19 cellular contexts compared by ENCODE assay signal in the genomic region with DNA sequence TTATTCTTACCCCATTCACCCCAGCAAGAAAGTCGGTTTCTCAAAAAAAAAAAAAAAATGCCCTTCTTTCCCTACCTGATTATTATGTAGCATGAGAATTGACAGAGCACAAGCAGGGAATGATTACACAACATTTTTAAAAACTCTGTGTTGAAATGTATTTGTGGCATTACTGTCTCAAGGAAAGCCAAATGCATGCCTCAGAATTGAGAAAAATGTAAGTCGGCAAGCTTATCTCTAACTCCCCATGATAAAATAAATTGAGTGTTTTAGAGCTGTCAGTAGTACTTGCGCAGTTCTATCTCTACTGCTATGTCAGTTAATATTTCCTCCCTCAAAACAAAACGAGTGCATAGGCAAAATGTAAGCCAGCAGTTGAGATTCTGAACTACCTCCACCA. TPM values are rescaled to one million over a fixed set of nuclear protein-coding genes. Genes with fewer than 3 reads are reported as not detected.
DNase-seq lines count a peak whose midpoint lies in the region; ATAC-seq, FAIRE-seq and TF ChIP-seq lines count a peak whose summit lies in the region.
"Had no signal": no experiment of that assay in that cellular context is flagged by ENCODE, and none has a peak within 500 bp of the region (broad histone marks: within the 10 kb centered on the region; RNA-seq: fewer than 3 reads in every experiment).

No MANE protein-coding gene starts in this region.

- TF ChIP-seq CTCF in astrocyte (IDR thresholded peaks at IDR 0.05; ENCODE audit: insufficient read depth, low read depth, low read length), result no peak
- TF ChIP-seq CTCF in fibroblast of the aortic adventitia (IDR thresholded peaks at IDR 0.05; ENCODE audit: insufficient read depth, low read length), result no peak
- TF ChIP-seq CTCF in sigmoid colon (IDR thresholded peaks at IDR 0.05), result no peak

- H3K9ac ChIP-seq in astrocyte (ENCODE audit: low read length) (no peak overlapping the region), trophoblast cell (ENCODE audit: low read length) (no peak overlapping the region)
- H3K9ac ChIP-seq: BLaER1 had no signal

- H3K9me3 ChIP-seq in astrocyte (ENCODE audit: insufficient read depth, low read depth, low read length) (no peaks in the 10 kb centered on the region), trophoblast cell (ENCODE audit: insufficient read depth, low read depth, low read length) (no peaks in the 10 kb centered on the region), sigmoid colon (no peaks in the 10 kb centered on the region)
- H3K9me3 ChIP-seq: A549, BLaER1, Caco-2, HAP-1 had no signal

- H3K36me3 ChIP-seq in astrocyte (ENCODE audit: insufficient read depth, low read length) (no peaks in the 10 kb centered on the region), trophoblast cell (ENCODE audit: control insufficient read depth in 1 of 2, insufficient read depth in 2 of 2, low read length in 2 of 2) (no peaks in the 10 kb centered on the region), sigmoid colon (no peaks in the 10 kb centered on the region)
- H3K36me3 ChIP-seq: BLaER1, HAP-1 had no signal

- no peak overlapping the region for H2BK5ac ChIP-seq in trophoblast cell (ENCODE audit: low read depth, low read length, poor library complexity)

- no peak overlapping the region for H4K12ac ChIP-seq in trophoblast cell (ENCODE audit: low read depth, low read length)

- no peak overlapping the region for H2AFZ ChIP-seq in astrocyte (ENCODE audit: low read depth, low read length)
- no peak overlapping the region for H2AFZ ChIP-seq in trophoblast cell (ENCODE audit: insufficient read depth, low read length, poor library complexity)

- no peaks in the 10 kb centered on the region for H3K27me3 Mint-ChIP-seq in astrocyte (ENCODE audit: low read depth, unreplicated experiment)

- no peak overlapping the region for H3K23ac ChIP-seq in trophoblast cell (ENCODE audit: low read length)

- H3K14ac ChIP-seq in trophoblast cell (ENCODE audit: low read length), result no peak overlapping the region

- no peak overlapping the region for H3K4me3 Mint-ChIP-seq in astrocyte (ENCODE audit: unreplicated experiment)
- H3K4me3 Mint-ChIP-seq: CD8-positive, alpha-beta memory T cell had no signal

- H3K4ac ChIP-seq in trophoblast cell (ENCODE audit: low read depth, low read length), result no peak overlapping the region

- no peak for ATAC-seq in GM18519 (IDR thresholded peaks at IDR 0.05; ENCODE audit: low FRiP score, unreplicated experiment)
- ATAC-seq in HG02642 (IDR thresholded peaks at IDR 0.05; ENCODE audit: poor library complexity, unreplicated experiment), result no peak
- ATAC-seq: A549 had no signal

- H3K36me3 Mint-ChIP-seq in astrocyte (ENCODE audit: low read depth, unreplicated experiment), result no peaks in the 10 kb centered on the region
- H3K36me3 Mint-ChIP-seq: CD8-positive, alpha-beta memory T cell had no signal

- TF ChIP-seq EP300 in sigmoid colon (IDR thresholded peaks at IDR 0.05), result no peak

- H3K4me1 Mint-ChIP-seq in astrocyte (ENCODE audit: low read depth, unreplicated experiment), result peaks cover 34% of the 10 kb centered on the region
- H3K4me1 Mint-ChIP-seq: CD8-positive, alpha-beta memory T cell had no signal

- DNase-seq in EH (ENCODE audit: low read depth), result peak; percentile 18
- peak; percentile 52 for DNase-seq in astrocyte (ENCODE audit: low read depth)
- peak; percentile 22 for DNase-seq in fibroblast of the aortic adventitia (ENCODE audit: low read depth)
- peak; percentile 16 to 84 for DNase-seq in trophoblast cell
- DNase-seq in GDM1 (lab: John Stamatoyannopoulos, UW), result no peak
- no peak for DNase-seq in sigmoid colon
- DNase-seq: AML-193; Caco-2; CD8-positive, alpha-beta memory T cell; DMS53; KBM-7 had no signal

- H2BK12ac ChIP-seq in trophoblast cell (ENCODE audit: low read length), result no peak overlapping the region

- no peaks in the 10 kb centered on the region for H3K79me1 ChIP-seq in trophoblast cell (ENCODE audit: low read length)

- no peak overlapping the region for H4K91ac ChIP-seq in trophoblast cell (ENCODE audit: low read depth, low read length)

- no peak overlapping the region for H3K27ac Mint-ChIP-seq in astrocyte (ENCODE audit: unreplicated experiment)
- H3K27ac Mint-ChIP-seq: CD8-positive, alpha-beta memory T cell had no signal

- H3K27me3 ChIP-seq in astrocyte (ENCODE audit: insufficient read depth, low read length), result no peaks in the 10 kb centered on the region
- no peaks in the 10 kb centered on the region for H3K27me3 ChIP-seq in trophoblast cell (ENCODE audit: insufficient read depth, low read length)
- H3K27me3 ChIP-seq in sigmoid colon, result no peaks in the 10 kb centered on the region
- H3K27me3 ChIP-seq: BLaER1 had no signal

- TF ChIP-seq POLR2A in sigmoid colon (IDR thresholded peaks at IDR 0.05), result no peak

- intact Hi-C loops in sigmoid colon (cut with DNase I), result no loop called here

- H3K18ac ChIP-seq in trophoblast cell (ENCODE audit: low read length), result no peak overlapping the region

- no peaks in the 10 kb centered on the region for H4K20me1 ChIP-seq in astrocyte (ENCODE audit: insufficient read depth, low read length)
- H4K20me1 ChIP-seq: BLaER1 had no signal

- no peak overlapping the region for H4K8ac ChIP-seq in trophoblast cell (ENCODE audit: low read depth, low read length)

- no CpG with 5 or more reads among the region's 4 CpGs for WGBS in trophoblast cell (ENCODE audit: extremely low coverage, insufficient coverage, insufficient read length)
- WGBS in sigmoid colon, 2 donors, result 71 to 75% methylated on average over 4 of the region's 4 CpGs

- H3K27ac ChIP-seq in astrocyte (ENCODE audit: low read depth, low read length) (no peak overlapping the region), trophoblast cell (ENCODE audit: low read depth, low read length) (no peak overlapping the region), sigmoid colon (no peak overlapping the region)
- H3K27ac ChIP-seq: A549, BLaER1 had no signal

- H3K4me3 ChIP-seq in astrocyte (ENCODE audit: insufficient read depth, low read depth, low read length), result no peak overlapping the region
- no peak overlapping the region for H3K4me3 ChIP-seq in fibroblast of the aortic adventitia (ENCODE audit: low read depth, low read length)
- H3K4me3 ChIP-seq in trophoblast cell (ENCODE audit: low read depth, low read length), result no peak overlapping the region
- no peak overlapping the region for H3K4me3 ChIP-seq in sigmoid colon
- H3K4me3 ChIP-seq: A549, BLaER1, HAP-1 had no signal

- no peaks in the 10 kb centered on the region for H3K9me3 Mint-ChIP-seq in astrocyte (ENCODE audit: unreplicated experiment)

- H2AK5ac ChIP-seq in trophoblast cell (ENCODE audit: low read length), result no peak overlapping the region

- H2BK120ac ChIP-seq in trophoblast cell (ENCODE audit: insufficient read depth, low read length, poor library complexity), result no peak overlapping the region

- H3K4me1 ChIP-seq in astrocyte (ENCODE audit: insufficient read depth, low read length) (peaks cover 10% of the 10 kb centered on the region), trophoblast cell (ENCODE audit: control insufficient read depth in 1 of 2, insufficient read depth in 2 of 2, low read length in 2 of 2) (no peaks in the 10 kb centered on the region), sigmoid colon (no peaks in the 10 kb centered on the region)
- H3K4me1 ChIP-seq: A549, BLaER1, Caco-2 had no signal

- H3K79me2 ChIP-seq in astrocyte (ENCODE audit: insufficient read depth, low read length) (no peaks in the 10 kb centered on the region), trophoblast cell (ENCODE audit: control insufficient read depth, insufficient read depth, low read length, poor library complexity) (no peaks in the 10 kb centered on the region)

- no peak overlapping the region for H3K4me2 ChIP-seq in astrocyte (ENCODE audit: low read length)
- H3K4me2 ChIP-seq in trophoblast cell (ENCODE audit: low read length), result no peak overlapping the region
- H3K4me2 ChIP-seq: A549, BLaER1 had no signal

- FAIRE-seq in astrocyte (lab: Jason Lieb, UNC), result no peak
- FAIRE-seq: A549, GM12892, GM19239, H1 had no signal

RNA-seq across cellular contexts. Expression of gene ANO4, which starts 25.7 kb away (rescaled TPM):
- total RNA-seq in astrocyte, result 41.3 and 42.8 TPM in 2 replicates
- 0.18 and 1.6 TPM in 2 replicates for total RNA-seq in fibroblast of the aortic adventitia (ENCODE audit: low replicate concordance)
- polyA plus RNA-seq in trophoblast cell (2013), result 12.2 and 12.4 TPM in 2 replicates
- total RNA-seq in sigmoid colon, result 1 to 10 TPM in 2 of 4 donors, under 1 TPM in 2; 0.16 to 3.3 (median 0.92) TPM
- polyA plus RNA-seq in sigmoid colon, result under 1 TPM in 1 of 3 donors, not detected in 2; 0.09 TPM
- total RNA-seq: CD8-positive, alpha-beta memory T cell had no signal
- polyA plus RNA-seq: CD8-positive, alpha-beta memory T cell had no signal

Comparison
In these comparisons a context has a peak if more than half of its experiments do, and no peak if none do; other contexts are left out.
1. DNase-seq: peak in EH (single experiment), astrocyte (single experiment), fibroblast of the aortic adventitia (single experiment) and trophoblast cell (2 of 2); none in GDM1 (single experiment) and sigmoid colon (single experiment).